1 cellular context compared by ENCODE assay signal in the genomic region with DNA sequence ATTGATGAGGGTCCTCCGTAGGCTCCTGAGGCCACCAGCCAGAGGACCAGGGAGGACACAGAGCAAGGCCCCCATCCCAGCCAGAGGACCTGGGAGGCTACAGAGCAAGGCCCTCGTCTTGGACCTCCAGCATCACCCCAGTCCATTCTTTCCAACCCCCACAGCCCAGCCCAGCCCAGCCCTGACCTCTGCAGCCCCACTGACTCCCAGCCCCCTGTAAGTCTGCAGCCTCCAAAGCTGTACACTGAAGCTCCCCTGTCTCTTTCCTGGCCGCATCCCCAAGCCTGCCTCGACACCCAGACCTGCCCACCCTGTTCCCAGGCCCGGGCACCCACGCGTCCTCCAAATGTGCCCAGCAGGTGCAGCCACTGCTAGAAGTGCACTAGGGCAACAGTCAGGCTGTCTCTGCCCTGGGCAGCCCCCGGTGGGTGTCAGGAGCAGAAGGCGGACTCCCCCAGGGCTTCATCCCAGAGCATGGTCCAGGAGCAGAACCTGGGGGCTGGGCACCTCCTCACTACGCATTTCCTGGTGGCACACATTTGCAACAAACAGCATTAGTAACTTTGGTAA.
TF ChIP-seq lines count a peak whose summit lies in the region.

No MANE protein-coding gene starts in this region.

TF ChIP-seq in IMR-90, 13 proteins besides CTCF, POLR2A, EP300 and RAD21:
- TF ChIP-seq RFX5 (IDR thresholded peaks at IDR 0.05; ENCODE audit: low read depth, low read length) (no peak), RCOR1 (IDR thresholded peaks at IDR 0.05; ENCODE audit: insufficient replicate concordance, low read length) (no peak)
